ENCODE assay signal across 1 cellular context in genomic region chr13:42380420-42381164, GRCh38.
TF ChIP-seq lines count a peak whose summit lies in the region.

No MANE protein-coding gene starts in this region.

TF ChIP-seq in GM12878, 131 proteins besides CTCF, POLR2A, EP300 and RAD21 (continued from another document and continues in another):
- TF ChIP-seq E2F4 (IDR thresholded peaks at IDR 0.05; ENCODE audit: low read depth, low read length) (no peak), MLLT1 (IDR thresholded peaks at IDR 0.05) (no peak), FOXK2 (IDR thresholded peaks at IDR 0.05) (no peak), NR2F1 (conservative IDR thresholded peaks at IDR 0.05) (peak; percentile 93), SMAD1 (IDR thresholded peaks at IDR 0.05; ENCODE audit: low read depth, partially characterized antibody) (no peak), SIX5 (IDR thresholded peaks at IDR 0.05; ENCODE audit: low read depth, low read length, severe bottlenecking) (no peak), CHD4 (IDR thresholded peaks at IDR 0.05) (no peak), LARP7 (IDR thresholded peaks at IDR 0.05) (peak; percentile 33; the same call in 1 of the 2 replicates), JUND (IDR thresholded peaks at IDR 0.05; ENCODE audit: low read depth, low read length) (no peak), JUNB (IDR thresholded peaks at IDR 0.05) (peak; percentile 57), RELB (IDR thresholded peaks at IDR 0.05; ENCODE audit: low read depth) (peak; percentile 72), SUZ12 (IDR thresholded peaks at IDR 0.05; ENCODE audit: unreplicated experiment) (no peak), STAT1 (conservative IDR thresholded peaks at IDR 0.05) (no peak), NR2C2 (IDR thresholded peaks at IDR 0.05; ENCODE audit: borderline replicate concordance, control insufficient read depth, insufficient read length, low read depth) (no peak), E4F1 (IDR thresholded peaks at IDR 0.05; ENCODE audit: borderline replicate concordance, partially characterized antibody) (no peak), BRCA1 (IDR thresholded peaks at IDR 0.05; ENCODE audit: low read depth, low read length) (no peak), EZH2 (IDR thresholded peaks at IDR 0.05; ENCODE audit: borderline replicate concordance, control insufficient read depth, low read depth, low read length) (no peak), TAF1 (IDR thresholded peaks at IDR 0.05; ENCODE audit: borderline replicate concordance, low read depth, low read length) (no peak), NKRF (conservative IDR thresholded peaks at IDR 0.05) (peak; percentile 22; the same call in 1 of the 2 replicates), SP1 (IDR thresholded peaks at IDR 0.05; ENCODE audit: low read depth, low read length) (peak; percentile 64), ZSCAN29 (IDR thresholded peaks at IDR 0.05) (no peak), EED (IDR thresholded peaks at IDR 0.05; ENCODE audit: low read depth) (peak; percentile 93), ATF3 (IDR thresholded peaks at IDR 0.05; ENCODE audit: borderline replicate concordance, extremely low read depth, low read depth, low read length) (no peak), ATF7 (IDR thresholded peaks at IDR 0.05; ENCODE audit: low read depth) (peak; percentile 80), IKZF1 (conservative IDR thresholded peaks at IDR 0.05) (peak; percentile 80), MXI1 (IDR thresholded peaks at IDR 0.05; ENCODE audit: low read depth, low read length) (no peak; the same call in 1 of the 2 replicates), SMC3 (IDR thresholded peaks at IDR 0.05; ENCODE audit: borderline replicate concordance, low read length) (peak; percentile 18; the same call in 1 of the 2 replicates), BACH1 (IDR thresholded peaks at IDR 0.05; ENCODE audit: borderline replicate concordance) (peak; percentile 90), KDM1A (IDR thresholded peaks at IDR 0.05; ENCODE audit: borderline replicate concordance) (no peak), BCLAF1 (IDR thresholded peaks at IDR 0.05) (no peak), POLR2AphosphoS2 (IDR thresholded peaks at IDR 0.05; ENCODE audit: low read depth, low read length) (no peak), PML (IDR thresholded peaks at IDR 0.05; ENCODE audit: low read length) (peak; percentile 75), NFYA (IDR thresholded peaks at IDR 0.05; ENCODE audit: borderline replicate concordance, low read depth, low read length) (no peak), BMI1 (IDR thresholded peaks at IDR 0.05; ENCODE audit: borderline replicate concordance) (peak; percentile 66; the same call in 1 of the 2 replicates), ZBED1 (IDR thresholded peaks at IDR 0.05; ENCODE audit: borderline replicate concordance) (peak; percentile 85; the same call in 1 of the 2 replicates), PAX8 (IDR thresholded peaks at IDR 0.05) (no peak), ATF2 (IDR thresholded peaks at IDR 0.05; ENCODE audit: low read length) (peak; percentile 92), RUNX3 (IDR thresholded peaks at IDR 0.05; ENCODE audit: low read length) (peak; percentile 98), ETV6 (conservative IDR thresholded peaks at IDR 0.05 in 1 of 2, IDR thresholded peaks at IDR 0.05 in 1 of 2; ENCODE audit: borderline replicate concordance in 1 of 2, low read depth in 1 of 2) (peak in 1 of 2 experiments; percentile 65; a peak in 1 of 4 replicates), HDAC6 (IDR thresholded peaks at IDR 0.05; ENCODE audit: unreplicated experiment) (no peak), ASH2L (IDR thresholded peaks at IDR 0.05; ENCODE audit: borderline replicate concordance, low read depth) (0 out of 2 replicates have a peak, but pooled peaks have one; percentile 49), SPI1 (IDR thresholded peaks at IDR 0.05; ENCODE audit: borderline replicate concordance, insufficient read depth, low read depth, low read length) (peak; percentile 93), ZNF274 (IDR thresholded peaks at IDR 0.05; ENCODE audit: insufficient read depth, insufficient read length) (no peak), CEBPZ (IDR thresholded peaks at IDR 0.05; ENCODE audit: low read depth, low read length) (no peak), TARDBP (IDR thresholded peaks at IDR 0.05; ENCODE audit: borderline replicate concordance) (no peak), FOXM1 (IDR thresholded peaks at IDR 0.05; ENCODE audit: low read depth, low read length) (peak; percentile 90), HCFC1 (IDR thresholded peaks at IDR 0.05; ENCODE audit: low read length) (no peak), PBX3 (IDR thresholded peaks at IDR 0.05; ENCODE audit: insufficient replicate concordance, low read depth, low read length) (no peak)
